29 cellular contexts compared by ENCODE assay signal in genomic region chr11:57180964-57181363, GRCh38. TPM values are rescaled to one million over a fixed set of nuclear protein-coding genes. Genes with fewer than 3 reads are reported as not detected.
DNase-seq lines count a peak whose midpoint lies in the region; ATAC-seq and TF ChIP-seq lines count a peak whose summit lies in the region.
"Had no signal": no experiment of that assay in that cellular context is flagged by ENCODE, and none has a peak within 500 bp of the region (broad histone marks: within the 10 kb centered on the region; RNA-seq: fewer than 3 reads in every experiment).

No MANE protein-coding gene starts in this region.

- POLR2A ChIA-PET in WTC11 (lab: Charles Lee), result interaction anchor here (0.7 kb wide), 1 partner anchor 9 kb away, joined by 3 read pairs; no protein-coding TSS in a partner anchor

- ATAC-seq in GM23338, result no peak
- no peak for ATAC-seq in WTC11
- ATAC-seq in GM21786 (IDR thresholded peaks at IDR 0.05; ENCODE audit: unreplicated experiment), result no peak
- ATAC-seq: activated naive CD4-positive, alpha-beta T cell treated with anti-CD3 and anti-CD28 coated beads, Interleukin-2, amount 50 U/mL, for 72 hours; gastroesophageal sphincter; naive thymus-derived CD4-positive, alpha-beta T cell; stimulated activated effector memory CD8-positive, alpha-beta T cell treated with anti-CD3 and anti-CD28 coated beads, Interleukin-12 subunit alpha, Interleukin-12 subunit beta, amount 100 ng/mL, for 72 hours had no signal

- H3F3A ChIP-seq in GM23338 (replicated peaks; ENCODE audit: low read depth) (no peaks in the 10 kb centered on the region), neural cell (ENCODE audit: insufficient read depth, low read length, poor library complexity, severe bottlenecking) (no peaks in the 10 kb centered on the region)

- H2AFZ ChIP-seq in GM23338, result peak overlapping the region; percentile 100
- no peak overlapping the region for H2AFZ ChIP-seq in neural cell (ENCODE audit: low read depth, low read length)
- H2AFZ ChIP-seq: hepatocyte had no signal

- H3K36me3 Mint-ChIP-seq in GM23338 (ENCODE audit: low read depth) (no peaks in the 10 kb centered on the region; the same call in 2 of the 3 replicates), WTC11 (no peaks in the 10 kb centered on the region)
- H3K36me3 Mint-ChIP-seq: activated naive CD4-positive, alpha-beta T cell treated with anti-CD3 and anti-CD28 coated beads, Interleukin-2, amount 50 U/mL, for 72 hours; CD8-positive, alpha-beta memory T cell; stimulated activated effector memory CD8-positive, alpha-beta T cell treated with anti-CD3 and anti-CD28 coated beads, Interleukin-12 subunit alpha, Interleukin-12 subunit beta, amount 100 ng/mL, for 72 hours had no signal

- CTCF ChIA-PET in WTC11 (lab: Charles Lee), result interaction anchor here (1.2 to 2.9 kb wide), 2 partner anchors 50 to 68 kb away, joined by 4 to 20 read pairs; no protein-coding TSS in a partner anchor

- H3K4me3 Mint-ChIP-seq in GM23338 (peak overlapping the region; percentile 87), WTC11 (peak overlapping the region; percentile 85)
- H3K4me3 Mint-ChIP-seq: activated B cell treated with CpG ODN at 0.5 μM for 24 hours; activated CD4-positive, alpha-beta T cell treated with anti-CD3 and anti-CD28 coated beads, Interleukin-2, amount 10 ng/mL, durations not matched to agents 7 days and 5 days; CD8-positive, alpha-beta memory T cell; naive thymus-derived CD4-positive, alpha-beta T cell; stimulated activated effector memory CD8-positive, alpha-beta T cell treated with anti-CD3 and anti-CD28 coated beads, Interleukin-12 subunit alpha, Interleukin-12 subunit beta, amount 100 ng/mL, for 72 hours had no signal

- DNase-seq in GM23338 (ENCODE audit: low spot score) (peak; percentile 6), WTC11 (ENCODE audit: low spot score) (no peak), GM10266 (ENCODE audit: extremely low spot score) (no peak), ureter (ENCODE audit: low spot score) (no peak)
- DNase-seq: activated B cell treated with CpG ODN at 0.5 μM for 24 hours; activated CD4-positive, alpha-beta T cell treated with anti-CD3 and anti-CD28 coated beads, Interleukin-2, amount 10 ng/mL, durations not matched to agents 7 days and 5 days; BE2C; CD8-positive, alpha-beta memory T cell; EL; islet precursor cell; Kasumi-1; naive thymus-derived CD4-positive, alpha-beta T cell; NCI-H1417 treated with DMSO at 0.1 percent for 48 hours; NCI-H2081 treated with DMSO at 0.1 percent for 48 hours; NCI-H446; SJCRH30; T1000; upper lobe of right lung had no signal

- no peaks in the 10 kb centered on the region for H3K9me3 Mint-ChIP-seq in GM23338
- H3K9me3 Mint-ChIP-seq in WTC11, result no peaks in the 10 kb centered on the region
- H3K9me3 Mint-ChIP-seq: activated CD4-positive, alpha-beta T cell treated with anti-CD3 and anti-CD28 coated beads, Interleukin-2, amount 10 ng/mL, durations not matched to agents 7 days and 5 days; activated naive CD4-positive, alpha-beta T cell treated with anti-CD3 and anti-CD28 coated beads, Interleukin-2, amount 50 U/mL, for 72 hours; stimulated activated effector memory CD8-positive, alpha-beta T cell treated with anti-CD3 and anti-CD28 coated beads, Interleukin-12 subunit alpha, Interleukin-12 subunit beta, amount 100 ng/mL, for 72 hours had no signal

- H3K9ac ChIP-seq in iPS-18a (ENCODE audit: low read length), result no peak overlapping the region
- peak overlapping the region; percentile 68 for H3K9ac ChIP-seq in neural cell (ENCODE audit: low read length)

- H3K27ac ChIP-seq in GM23338 (ENCODE audit: low read depth) (no peak overlapping the region), iPS-18a (ENCODE audit: low read length) (no peak overlapping the region), neural cell (ENCODE audit: low read length) (peak overlapping the region; percentile 69)
- H3K27ac ChIP-seq: gastroesophageal sphincter, hepatocyte, SJCRH30, upper lobe of right lung had no signal

- no peak for TF ChIP-seq RAD21 in neural cell (conservative IDR thresholded peaks at IDR 0.05)

- no peaks in the 10 kb centered on the region for H4K20me1 ChIP-seq in GM23338 (replicated peaks; ENCODE audit: insufficient read depth)
- H4K20me1 ChIP-seq in neural cell (ENCODE audit: insufficient read depth), result no peaks in the 10 kb centered on the region

- H3K36me3 ChIP-seq in GM23338 (ENCODE audit: insufficient read depth) (no peaks in the 10 kb centered on the region), iPS-18a (ENCODE audit: control insufficient read depth, low read depth, low read length) (no peaks in the 10 kb centered on the region), neural cell (ENCODE audit: insufficient read depth, low read length) (no peaks in the 10 kb centered on the region)
- H3K36me3 ChIP-seq: BE2C, gastroesophageal sphincter, SJCRH30, upper lobe of right lung had no signal

- H3K79me2 ChIP-seq in GM23338 (replicated peaks; ENCODE audit: insufficient read depth) (no peaks in the 10 kb centered on the region), neural cell (replicated peaks; ENCODE audit: insufficient read depth, low read length) (peaks cover 8% of the 10 kb centered on the region)
- H3K79me2 ChIP-seq: hepatocyte had no signal

- peaks cover 8% of the 10 kb centered on the region for H3K4me1 ChIP-seq in GM23338 (ENCODE audit: insufficient read depth)
- peaks cover 11% of the 10 kb centered on the region for H3K4me1 ChIP-seq in iPS-18a (ENCODE audit: control insufficient read depth, low read depth, low read length)
- H3K4me1 ChIP-seq: BE2C, SJCRH30, upper lobe of right lung had no signal

- H3K9me2 ChIP-seq in GM23338 (ENCODE audit: insufficient read depth) (peaks cover 9% of the 10 kb centered on the region), neural cell (ENCODE audit: insufficient read depth, low read length) (no peaks in the 10 kb centered on the region)

- H3K4me3 ChIP-seq in GM23338 (peak overlapping the region; percentile 90), iPS-18a (ENCODE audit: low read length) (peak overlapping the region; percentile 82), neural cell (ENCODE audit: low read length) (peak overlapping the region; percentile 65)
- H3K4me3 ChIP-seq: gastroesophageal sphincter, hepatocyte, SJCRH30, upper lobe of right lung had no signal

- no peaks in the 10 kb centered on the region for H3K9me3 ChIP-seq in iPS-18a (ENCODE audit: control insufficient read depth, low read depth, low read length)
- H3K9me3 ChIP-seq in neural cell (ENCODE audit: low read length), result no peaks in the 10 kb centered on the region
- H3K9me3 ChIP-seq: BE2C, gastroesophageal sphincter, SJCRH30, upper lobe of right lung had no signal

- H3K27me3 ChIP-seq in GM23338 (ENCODE audit: insufficient read depth) (peaks cover 33% of the 10 kb centered on the region), iPS-18a (ENCODE audit: control insufficient read depth, insufficient read depth, low read length) (peaks cover 17% of the 10 kb centered on the region), neural cell (ENCODE audit: insufficient read depth, low read depth, low read length) (no peaks in the 10 kb centered on the region)
- H3K27me3 ChIP-seq: BE2C, upper lobe of right lung had no signal

- TF ChIP-seq EP300 in neural cell (conservative IDR thresholded peaks at IDR 0.05; ENCODE audit: poor library complexity, severe bottlenecking), result no peak

- H3K27me3 Mint-ChIP-seq in GM23338 (ENCODE audit: insufficient read depth, low read depth, poor library complexity) (peaks cover 23% of the 10 kb centered on the region), WTC11 (ENCODE audit: low read depth) (peaks cover 44% of the 10 kb centered on the region)

- H3K27ac Mint-ChIP-seq in GM23338, result no peak overlapping the region
- H3K27ac Mint-ChIP-seq in WTC11, result no peak overlapping the region
- H3K27ac Mint-ChIP-seq: activated B cell treated with CpG ODN at 0.5 μM for 24 hours; activated CD4-positive, alpha-beta T cell treated with anti-CD3 and anti-CD28 coated beads, Interleukin-2, amount 10 ng/mL, durations not matched to agents 7 days and 5 days; activated naive CD4-positive, alpha-beta T cell treated with anti-CD3 and anti-CD28 coated beads, Interleukin-2, amount 50 U/mL, for 72 hours; CD8-positive, alpha-beta memory T cell; naive thymus-derived CD4-positive, alpha-beta T cell; stimulated activated effector memory CD8-positive, alpha-beta T cell treated with anti-CD3 and anti-CD28 coated beads, Interleukin-12 subunit alpha, Interleukin-12 subunit beta, amount 100 ng/mL, for 72 hours had no signal

- peak overlapping the region; percentile 96 for H3K4me2 ChIP-seq in GM23338
- peak overlapping the region; percentile 49 for H3K4me2 ChIP-seq in neural cell (ENCODE audit: low read length)

- no peak for TF ChIP-seq CTCF in GM23338 (conservative IDR thresholded peaks at IDR 0.05; ENCODE audit: low read depth in 2 of 2)
- no peak for TF ChIP-seq CTCF in WTC11 (IDR thresholded peaks at IDR 0.05)
- TF ChIP-seq CTCF in neural cell (IDR thresholded peaks at IDR 0.05; ENCODE audit: poor library complexity, severe bottlenecking), result no peak
- TF ChIP-seq CTCF in GM10266 (IDR thresholded peaks at IDR 0.05; ENCODE audit: control insufficient read depth, insufficient read depth, low read depth, missing control alignments), result no peak

- H3K4me1 Mint-ChIP-seq in GM23338 (peaks cover 18% of the 10 kb centered on the region), WTC11 (peaks cover 22% of the 10 kb centered on the region)
- H3K4me1 Mint-ChIP-seq: activated B cell treated with CpG ODN at 0.5 μM for 24 hours; activated CD4-positive, alpha-beta T cell treated with anti-CD3 and anti-CD28 coated beads, Interleukin-2, amount 10 ng/mL, durations not matched to agents 7 days and 5 days; CD8-positive, alpha-beta memory T cell; stimulated activated effector memory CD8-positive, alpha-beta T cell treated with anti-CD3 and anti-CD28 coated beads, Interleukin-12 subunit alpha, Interleukin-12 subunit beta, amount 100 ng/mL, for 72 hours had no signal

TF ChIP-seq in GM23338, 12 proteins besides CTCF, POLR2A, EP300 and RAD21 (continues in another document):
- TF ChIP-seq ZNF114 (CRISPR knock-in tag; IDR thresholded peaks at IDR 0.05) (no peak), STAT1 (IDR thresholded peaks at IDR 0.05; ENCODE audit: unreplicated experiment) (no peak)

TF ChIP-seq in neural cell, 6 proteins besides CTCF, POLR2A, EP300 and RAD21 (continues in another document):
- TF ChIP-seq POLR2AphosphoS5 (IDR thresholded peaks at IDR 0.05) (no peak), TAF1 (IDR thresholded peaks at IDR 0.05; ENCODE audit: low read depth) (no peak), MXI1 (conservative IDR thresholded peaks at IDR 0.05; ENCODE audit: poor library complexity, severe bottlenecking) (no peak)

RNA-seq across cellular contexts. Expression of gene LRRC55, which starts 0.8 kb away (rescaled TPM):
- total RNA-seq in GM23338 (2014; rRNA removed; shearing (Covaris generic)), result 1.4 and 1.5 TPM in 2 replicates
- polyA plus RNA-seq in GM23338 (2016; fragmentation: Nextera tagmentation; extraction: Ambion mirVana) (0.10 and 0.15 TPM in 2 replicates), neural cell (2.8 and 3.3 TPM in 2 replicates)
- total RNA-seq in WTC11 (2021) (0.46 to 0.79 TPM (median 0.71 TPM) in 3 replicates), ureter (not detected)
- 4.6 and 6.0 TPM in 2 replicates for polyA minus RNA-seq in neural cell
- total RNA-seq: activated B cell treated with CpG ODN at 0.5 μM for 24 hours; activated CD4-positive, alpha-beta T cell treated with anti-CD3 and anti-CD28 coated beads, Interleukin-2, amount 10 ng/mL, durations not matched to agents 7 days and 5 days; activated CD8-positive, alpha-beta memory T cell treated with anti-CD3 and anti-CD28 coated beads for 36 hours; activated naive CD4-positive, alpha-beta T cell treated with anti-CD3 and anti-CD28 coated beads, Interleukin-2, amount 50 U/mL, for 72 hours; CD8-positive, alpha-beta memory T cell; naive thymus-derived CD4-positive, alpha-beta T cell; osteocyte; RPMI7951; SJCRH30; subcutaneous adipose tissue; upper lobe of right lung had no signal
- polyA plus RNA-seq: CD8-positive, alpha-beta memory T cell; hepatocyte; naive thymus-derived CD4-positive, alpha-beta T cell had no signal

RNA-seq across cellular contexts. Expression of gene APLNR, which starts 56.1 kb away (rescaled TPM):
- total RNA-seq in GM23338 (2014; rRNA removed; shearing (Covaris generic)), result 0.10 and 0.12 TPM in 2 replicates
- polyA plus RNA-seq in GM23338 (2016; fragmentation: Nextera tagmentation; extraction: Ambion mirVana) (not detected in 2 replicates), neural cell (not detected in 2 replicates)
- total RNA-seq in WTC11 (2021) (0.53 to 0.89 TPM (median 0.66 TPM) in 3 replicates), ureter (4.7 TPM)
- not detected in 2 replicates for polyA minus RNA-seq in neural cell
- total RNA-seq: activated B cell treated with CpG ODN at 0.5 μM for 24 hours; activated CD4-positive, alpha-beta T cell treated with anti-CD3 and anti-CD28 coated beads, Interleukin-2, amount 10 ng/mL, durations not matched to agents 7 days and 5 days; activated CD8-positive, alpha-beta memory T cell treated with anti-CD3 and anti-CD28 coated beads for 36 hours; activated naive CD4-positive, alpha-beta T cell treated with anti-CD3 and anti-CD28 coated beads, Interleukin-2, amount 50 U/mL, for 72 hours; CD8-positive, alpha-beta memory T cell; naive thymus-derived CD4-positive, alpha-beta T cell; osteocyte; RPMI7951 had no signal
- polyA plus RNA-seq: CD8-positive, alpha-beta memory T cell; naive thymus-derived CD4-positive, alpha-beta T cell had no signal
